Comparison of ENCODE assay signal across 2 cellular contexts in the genomic region with DNA sequence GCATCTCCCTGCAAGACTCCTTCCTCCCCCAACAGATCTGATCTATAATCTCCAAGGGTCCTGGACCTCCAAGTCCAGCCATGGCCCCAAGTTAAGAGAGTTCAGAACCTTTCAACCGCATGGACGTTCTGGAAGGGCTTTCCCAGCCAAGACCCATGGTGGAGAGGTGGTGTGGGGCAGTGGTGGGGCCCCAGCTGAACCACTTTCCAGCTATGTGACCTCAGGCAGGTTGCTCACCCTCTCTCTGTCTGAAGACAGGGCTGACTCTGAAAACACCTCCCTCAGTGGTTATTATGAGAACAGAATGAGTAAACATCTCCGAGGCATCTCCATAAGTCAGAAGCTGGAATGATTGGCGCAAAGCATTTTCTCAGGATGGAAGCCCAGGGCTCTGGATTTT.
TF ChIP-seq lines count a peak whose summit lies in the region.

No MANE protein-coding gene starts in this region.

TF ChIP-seq in GM23338, 12 proteins besides CTCF, POLR2A, EP300 and RAD21:
- TF ChIP-seq ZNF331 (CRISPR knock-in tag; IDR thresholded peaks at IDR 0.05; ENCODE audit: low read depth) (no peak), EZH2 (IDR thresholded peaks at IDR 0.05; ENCODE audit: low read depth, unreplicated experiment) (no peak), REST (IDR thresholded peaks at IDR 0.05; ENCODE audit: unreplicated experiment) (no peak)

TF ChIP-seq in H1, 55 proteins besides CTCF, POLR2A, EP300 and RAD21:
- TF ChIP-seq TAF1 (IDR thresholded peaks at IDR 0.05; ENCODE audit: low read depth, low read length), result no peak
- no peak for TF ChIP-seq BCL11A (IDR thresholded peaks at IDR 0.05; ENCODE audit: low read depth in 2 of 2, low read length in 2 of 2)
- no peak for TF ChIP-seq SIN3A (conservative IDR thresholded peaks at IDR 0.05 in 1 of 2, IDR thresholded peaks at IDR 0.05 in 1 of 2; ENCODE audit: low read depth in 1 of 2, low read length in 2 of 2)
- no peak for TF ChIP-seq HDAC6 (IDR thresholded peaks at IDR 0.05; ENCODE audit: low read depth, low read length)
- TF ChIP-seq NANOG (IDR thresholded peaks at IDR 0.05; ENCODE audit: insufficient read depth, low read depth, low read length, poor library complexity, severe bottlenecking), result no peak
- no peak for TF ChIP-seq SRF (IDR thresholded peaks at IDR 0.05; ENCODE audit: low read depth, low read length)
- no peak for TF ChIP-seq RBBP5 (IDR thresholded peaks at IDR 0.05; ENCODE audit: borderline replicate concordance, low read depth, low read length)
- no peak for TF ChIP-seq JUN (IDR thresholded peaks at IDR 0.05; ENCODE audit: low read depth, low read length)
- no peak for TF ChIP-seq GTF2F1 (IDR thresholded peaks at IDR 0.05; ENCODE audit: borderline replicate concordance, low read depth, low read length)
- no peak for TF ChIP-seq BRCA1 (IDR thresholded peaks at IDR 0.05; ENCODE audit: low read depth, low read length)
- TF ChIP-seq CHD7 (IDR thresholded peaks at IDR 0.05; ENCODE audit: insufficient replicate concordance, low read length), result no peak
- no peak for TF ChIP-seq BACH1 (IDR thresholded peaks at IDR 0.05; ENCODE audit: low read length)
- no peak for TF ChIP-seq JUND (IDR thresholded peaks at IDR 0.05; ENCODE audit: low read length)
- no peak for TF ChIP-seq TEAD4 (IDR thresholded peaks at IDR 0.05; ENCODE audit: low read depth, low read length)
- TF ChIP-seq SIX5 (IDR thresholded peaks at IDR 0.05; ENCODE audit: low read depth, low read length), result no peak
- no peak for TF ChIP-seq KDM4A (IDR thresholded peaks at IDR 0.05; ENCODE audit: low read depth, low read length, severe bottlenecking)
- no peak for TF ChIP-seq MAX (IDR thresholded peaks at IDR 0.05)
- no peak for TF ChIP-seq CBX8 (IDR thresholded peaks at IDR 0.05; ENCODE audit: borderline replicate concordance, low read depth, low read length)
- no peak for TF ChIP-seq CHD1 (IDR thresholded peaks at IDR 0.05; ENCODE audit: low read depth, low read length)
